Comparison of ENCODE assay signal across 18 cellular contexts in genomic region chr11:116813170-116813569, GRCh38. TPM values are rescaled to one million over a fixed set of nuclear protein-coding genes. Genes with fewer than 3 reads are reported as not detected.
DNase-seq lines count a peak whose midpoint lies in the region; ATAC-seq, FAIRE-seq and TF ChIP-seq lines count a peak whose summit lies in the region.
"Had no signal": no experiment of that assay in that cellular context is flagged by ENCODE, and none has a peak within 500 bp of the region (broad histone marks: within the 10 kb centered on the region; RNA-seq: fewer than 3 reads in every experiment).

No MANE protein-coding gene starts in this region.

- H3K27ac Mint-ChIP-seq in Caco-2 (ENCODE audit: unreplicated experiment): peak overlapping the region; percentile 71
- H3K27ac Mint-ChIP-seq: CD4-positive, CD25-positive, alpha-beta regulatory T cell; H9 had no signal

- H3K36me3 ChIP-seq in Caco-2 (ENCODE audit: control insufficient read depth, insufficient read depth, low read length) (no peaks in the 10 kb centered on the region), Peyer's patch (no peaks in the 10 kb centered on the region), HepG2 (replicated peaks in 1 of 2; ENCODE audit: control insufficient read depth in 1 of 2, insufficient read depth in 2 of 2, low read length in 2 of 2) (no peaks in the 10 kb centered on the region), small intestine (ENCODE audit: control insufficient read depth in 2 of 2, insufficient read depth in 2 of 2, low read length in 2 of 2) (no peaks in the 10 kb centered on the region)
- H3K36me3 ChIP-seq: BLaER1 treated with 17β-estradiol and CSF1 and Interleukin-3, amounts not matched to agents 10 nM and 100 nM had no signal

- ATAC-seq in HepG2 (no peak), HG03432 (IDR thresholded peaks at IDR 0.05; ENCODE audit: unreplicated experiment) (no peak)
- ATAC-seq: GM12878 had no signal

- 100% methylated on average over 1 of the region's 1 CpG for WGBS in HepG2 (ENCODE audit: low lambda C conversion rate)
- WGBS in small intestine, 3 donors: 72 to 90% (median 84%) methylated on average over 1 of the region's 1 CpG

- TF ChIP-seq CTCF in Caco-2 (IDR thresholded peaks at IDR 0.05; ENCODE audit: insufficient read depth in 1 of 2, low read depth in 1 of 2, low read length in 1 of 2, severe bottlenecking in 1 of 2, unreplicated experiment in 1 of 2) (no peak), Peyer's patch (IDR thresholded peaks at IDR 0.05) (no peak), HepG2 (CRISPR knock-in tag; IDR thresholded peaks at IDR 0.05) (no peak)

- in situ Hi-C loops in HepG2 (cut with HindIII; ENCODE audit: extremely low pct_ligation_motif_present, low pct_unique_long_range_greater_than_20kb): no loop called here

- POLR2A ChIA-PET in Caco-2 (lab: Charles Lee): interaction anchor here (0.8 to 1.1 kb wide), 3 partner anchors 14 to 40 kb away, joined by 3 to 7 read pairs (median 4); partner anchors contain the start of genes BUD13 and ZPR1
- POLR2A ChIA-PET in HepG2 (lab: Yijun Ruan, JAX): interaction anchor here (2.6 to 4.5 kb wide), 4 partner anchors 13 to 24 kb away, joined by 35 to 105 read pairs (median 45); partner anchors contain the start of genes APOA1, APOA4, APOA5 and APOC3

- intact Hi-C loops in Caco-2 (cut with micrococcal nuclease; ENCODE audit: unreplicated experiment) (no loop called here), HepG2 (cut with micrococcal nuclease; ENCODE audit: unreplicated experiment) (no loop called here)

- DNase-seq in Caco-2: no peak
- DNase-seq in Peyer's patch: no peak
- no peak for DNase-seq in HepG2 (ENCODE audit: low spot score)
- no peak for DNase-seq in small intestine
- no peak for DNase-seq in NCI-H69 (lab: John Stamatoyannopoulos, UW)
- DNase-seq in amygdala (lab: John Stamatoyannopoulos, UW): no peak
- no peak for DNase-seq in HTR-8/SVneo (ENCODE audit: insufficient read length, low spot score)
- DNase-seq: ACHN; CD4-positive, CD25-positive, alpha-beta regulatory T cell; DMS79; GOT3; H9; IMR-90 had no signal

- H3K9me3 Mint-ChIP-seq in Caco-2 (ENCODE audit: unreplicated experiment): peaks cover 12% of the 10 kb centered on the region
- H3K9me3 Mint-ChIP-seq: H9 had no signal

- H3K4me1 Mint-ChIP-seq in Caco-2 (ENCODE audit: low read depth, unreplicated experiment): peaks cover 59% of the 10 kb centered on the region
- H3K4me1 Mint-ChIP-seq: CD4-positive, CD25-positive, alpha-beta regulatory T cell; H9 had no signal

- no peak overlapping the region for H2AFZ ChIP-seq in HepG2 (ENCODE audit: low read length)

- no peaks in the 10 kb centered on the region for H3K79me2 ChIP-seq in HepG2 (ENCODE audit: insufficient read depth, low read length)

- H3K36me3 Mint-ChIP-seq in Caco-2 (ENCODE audit: insufficient read depth, unreplicated experiment): peaks cover 17% of the 10 kb centered on the region
- H3K36me3 Mint-ChIP-seq: CD4-positive, CD25-positive, alpha-beta regulatory T cell had no signal

- H3K4me1 ChIP-seq in Caco-2: peaks cover 65% of the 10 kb centered on the region
- no peaks in the 10 kb centered on the region for H3K4me1 ChIP-seq in Peyer's patch
- H3K4me1 ChIP-seq in HepG2 (ENCODE audit: insufficient read depth, low read length): peaks cover 89% of the 10 kb centered on the region
- H3K4me1 ChIP-seq in small intestine (ENCODE audit: control insufficient read depth in 2 of 2, insufficient read depth in 1 of 2, low read depth in 1 of 2, low read length in 1 of 2): no peaks in the 10 kb centered on the region
- H3K4me1 ChIP-seq: BLaER1 treated with 17β-estradiol and CSF1 and Interleukin-3, amounts not matched to agents 10 nM and 100 nM had no signal

- TF ChIP-seq RAD21 in HepG2 (CRISPR knock-in tag; IDR thresholded peaks at IDR 0.05): no peak

- CTCF ChIA-PET in Caco-2 (lab: Charles Lee) (interaction anchor here (0.9 to 1.5 kb wide), 6 partner anchors 14 to 502 kb away, joined by 3 to 7 read pairs (median 4); partner anchors contain the start of genes BACE1, SIK3 and ZPR1), HepG2 (lab: Yijun Ruan, JAX; ENCODE audit: low intra/inter-chr PET ratio, low total read pairs) (no interaction called here)

- peak overlapping the region; percentile 55 for H3K4me2 ChIP-seq in HepG2 (ENCODE audit: low read depth, low read length)
- H3K4me2 ChIP-seq: BLaER1 treated with 17β-estradiol and CSF1 and Interleukin-3, amounts not matched to agents 10 nM and 100 nM had no signal

- H4K20me1 ChIP-seq in HepG2 (ENCODE audit: insufficient read depth, low read length): no peaks in the 10 kb centered on the region
- H4K20me1 ChIP-seq: BLaER1 treated with 17β-estradiol and CSF1 and Interleukin-3, amounts not matched to agents 10 nM and 100 nM had no signal

- TF ChIP-seq EP300 in HepG2 (IDR thresholded peaks at IDR 0.05; ENCODE audit: low read depth in 2 of 2, low read length in 2 of 2): no peak
- no peak for TF ChIP-seq EP300 in HepG2 (CRISPR knock-in tag; IDR thresholded peaks at IDR 0.05; ENCODE audit: borderline replicate concordance)

- H3K9me3 ChIP-seq in Caco-2 (no peaks in the 10 kb centered on the region; the same call in 1 of the 2 replicates), Peyer's patch (no peaks in the 10 kb centered on the region), HepG2 (ENCODE audit: low read length) (no peaks in the 10 kb centered on the region), small intestine (ENCODE audit: control insufficient read depth, low read depth) (no peaks in the 10 kb centered on the region)
- H3K9me3 ChIP-seq: BLaER1 treated with 17β-estradiol and CSF1 and Interleukin-3, amounts not matched to agents 10 nM and 100 nM had no signal

- H3K4me3 Mint-ChIP-seq in Caco-2 (ENCODE audit: unreplicated experiment): no peak overlapping the region
- H3K4me3 Mint-ChIP-seq: CD4-positive, CD25-positive, alpha-beta regulatory T cell; H9 had no signal

- H3K27ac ChIP-seq in Peyer's patch (peak overlapping the region in 3 of 4 donors; percentile 24 to 90 (median 73)), HepG2 (ENCODE audit: extremely low read length, insufficient read depth, low read length) (peak overlapping the region; percentile 70), small intestine (ENCODE audit: low read depth in 1 of 2, low read length in 1 of 2) (peak overlapping the region; percentile 7 to 79)
- H3K27ac ChIP-seq: BLaER1 treated with 17β-estradiol and CSF1 and Interleukin-3, amounts not matched to agents 10 nM and 100 nM had no signal

- H3K9ac ChIP-seq in HepG2 (ENCODE audit: insufficient read depth, low read depth, low read length): no peak overlapping the region; the same call in 1 of the 2 replicates
- H3K9ac ChIP-seq: BLaER1 treated with 17β-estradiol and CSF1 and Interleukin-3, amounts not matched to agents 10 nM and 100 nM had no signal

- no peaks in the 10 kb centered on the region for H3K27me3 Mint-ChIP-seq in Caco-2 (ENCODE audit: insufficient read depth, unreplicated experiment)
- H3K27me3 Mint-ChIP-seq: CD4-positive, CD25-positive, alpha-beta regulatory T cell had no signal

- no peak overlapping the region for H3K4me3 ChIP-seq in Caco-2 (ENCODE audit: low read depth, low read length)
- no peak overlapping the region for H3K4me3 ChIP-seq in Peyer's patch
- H3K4me3 ChIP-seq in HepG2 (replicated peaks in 1 of 3; ENCODE audit: insufficient read depth in 1 of 3, low read depth in 2 of 3, low read length in 3 of 3): no peak overlapping the region
- no peak overlapping the region for H3K4me3 ChIP-seq in small intestine (ENCODE audit: low read depth in 1 of 2, low read length in 2 of 2)
- H3K4me3 ChIP-seq: BLaER1 treated with 17β-estradiol and CSF1 and Interleukin-3, amounts not matched to agents 10 nM and 100 nM; GM12878 had no signal

- no peak for TF ChIP-seq POLR2A in Peyer's patch (IDR thresholded peaks at IDR 0.05)
- no peak for TF ChIP-seq POLR2A in HepG2 (IDR thresholded peaks at IDR 0.05; ENCODE audit: insufficient read depth in 1 of 2, low read depth in 2 of 2, low read length in 2 of 2)

- FAIRE-seq in HepG2 (lab: Jason Lieb, UNC) (no peak), small intestine (lab: Jason Lieb, UNC) (no peak), HTR-8/SVneo (lab: Jason Lieb, UNC) (no peak)
- FAIRE-seq: GM12878 had no signal

- H3K27me3 ChIP-seq in Caco-2 (replicated peaks; ENCODE audit: control insufficient read depth, insufficient read depth, low read length): no peaks in the 10 kb centered on the region
- no peaks in the 10 kb centered on the region for H3K27me3 ChIP-seq in Peyer's patch
- H3K27me3 ChIP-seq in HepG2 (ENCODE audit: control insufficient read depth in 1 of 2, insufficient read depth in 2 of 2, low read length in 2 of 2): no peaks in the 10 kb centered on the region
- no peaks in the 10 kb centered on the region for H3K27me3 ChIP-seq in small intestine (ENCODE audit: control insufficient read depth in 2 of 2, insufficient read depth in 2 of 2, low read length in 2 of 2)
- H3K27me3 ChIP-seq: BLaER1 treated with 17β-estradiol and CSF1 and Interleukin-3, amounts not matched to agents 10 nM and 100 nM had no signal

- no TSS peak for BruUV-seq in Caco-2 (replicated peaks; lab: Mats Ljungman, UMichigan)
- BruUV-seq in HepG2 (replicated peaks; lab: Mats Ljungman, UMichigan): no TSS peak

RNA-seq across cellular contexts. Expression of gene APOA4, which starts 9.9 kb away (rescaled TPM):
- 1.8 and 3.3 TPM in 2 replicates for total RNA-seq in Caco-2 (2022)
- total RNA-seq in Peyer's patch: over 10,000 TPM in 1 of 4 donors, 1,000 to 10,000 TPM in 2, 100 to 1,000 TPM in 1; 107 to 10,211 (median 6,146) TPM
- 1.8 and 3.8 TPM in 2 replicates for total RNA-seq in HepG2 (2016; rRNA removed; fragmentation: Illumina TruSeq; extraction: Trizol)
- total RNA-seq in HepG2 (2016; cell fraction: cytosol; rRNA removed; fragmentation: Illumina TruSeq; extraction: Trizol; ENCODE audit: low read depth): 1.2 and 2.1 TPM in 2 replicates
- 2.1 and 3.7 TPM in 2 replicates for total RNA-seq in HepG2 (2016; cell fraction: insoluble cytoplasmic fraction; rRNA removed; fragmentation: Illumina TruSeq; extraction: Trizol)
- total RNA-seq in HepG2 (2016; cell fraction: membrane; rRNA removed; fragmentation: Illumina TruSeq; extraction: Trizol): 2.5 and 3.8 TPM in 2 replicates
- 1.5 and 3.9 TPM in 2 replicates for total RNA-seq in HepG2 (2016; cell fraction: nucleus; rRNA removed; fragmentation: Illumina TruSeq; extraction: Trizol)
- polyA plus RNA-seq in HepG2 (2011; rRNA removed): 7.2 and 11.0 TPM in 2 replicates
- 9.4 and 10.1 TPM in 2 replicates for polyA plus RNA-seq in HepG2 (2011; cell fraction: cytosol; rRNA removed)
- polyA plus RNA-seq in HepG2 (2011; cell fraction: nucleus; rRNA removed): 4.4 and 6.4 TPM in 2 replicates
- polyA plus RNA-seq in HepG2 (2012): 5.7 and 7.6 TPM in 2 replicates
- 1.8 and 2.4 TPM in 2 replicates for polyA plus RNA-seq in HepG2 (2016; cell fraction: cytosol; fragmentation: Illumina TruSeq; extraction: Trizol; ENCODE audit: low read depth)
- polyA plus RNA-seq in HepG2 (2016; cell fraction: insoluble cytoplasmic fraction; fragmentation: Illumina TruSeq; extraction: Trizol; ENCODE audit: low read depth): 1.6 and 1.8 TPM in 2 replicates
- polyA plus RNA-seq in HepG2 (2016; cell fraction: membrane; fragmentation: Illumina TruSeq; extraction: Trizol; ENCODE audit: low read depth): 2.4 and 3.3 TPM in 2 replicates
- 3.5 and 4.1 TPM in 2 replicates for polyA plus RNA-seq in HepG2 (2016; cell fraction: nucleus; fragmentation: Illumina TruSeq; extraction: Trizol; ENCODE audit: insufficient read depth, low read depth)
- polyA minus RNA-seq in HepG2 (2011; rRNA and poly(A)+ RNA removed; ENCODE audit: low replicate concordance): 4.4 TPM in 1 of 2 replicates, not detected in the other
- polyA minus RNA-seq in HepG2 (2011; cell fraction: cytosol; rRNA and poly(A)+ RNA removed): 2.5 and 3.2 TPM in 2 replicates
- polyA minus RNA-seq in HepG2 (2011; cell fraction: nucleus; rRNA and poly(A)+ RNA removed): 0.77 and 1.6 TPM in 2 replicates
- 1,000 to 10,000 TPM in 2 of 3 donors, 100 to 1,000 TPM in 1; 338 to 9,049 (median 8,594) TPM for polyA plus RNA-seq in small intestine
- total RNA-seq: A172; CD4-positive, CD25-positive, alpha-beta regulatory T cell; G401; GM12878; H9; IMR-90 had no signal
- polyA plus RNA-seq: CD4-positive, CD25-positive, alpha-beta regulatory T cell; GM12878; IMR-90 had no signal

RNA-seq across cellular contexts. Expression of gene APOC3, which starts 16.5 kb away (rescaled TPM):
- total RNA-seq in Caco-2 (2022): 103 and 128 TPM in 2 replicates
- total RNA-seq in Peyer's patch: over 10,000 TPM in 1 of 4 donors, 1,000 to 10,000 TPM in 2, 100 to 1,000 TPM in 1; 276 to 11,857 (median 5,024) TPM
- 179 and 314 TPM in 2 replicates for total RNA-seq in HepG2 (2016; rRNA removed; fragmentation: Illumina TruSeq; extraction: Trizol)
- total RNA-seq in HepG2 (2016; cell fraction: cytosol; rRNA removed; fragmentation: Illumina TruSeq; extraction: Trizol; ENCODE audit: low read depth): 470 and 617 TPM in 2 replicates
- total RNA-seq in HepG2 (2016; cell fraction: insoluble cytoplasmic fraction; rRNA removed; fragmentation: Illumina TruSeq; extraction: Trizol): 191 and 310 TPM in 2 replicates
- 250 and 324 TPM in 2 replicates for total RNA-seq in HepG2 (2016; cell fraction: membrane; rRNA removed; fragmentation: Illumina TruSeq; extraction: Trizol)
- 211 and 238 TPM in 2 replicates for total RNA-seq in HepG2 (2016; cell fraction: nucleus; rRNA removed; fragmentation: Illumina TruSeq; extraction: Trizol)
- polyA plus RNA-seq in HepG2 (2011; rRNA removed): 687 and 1,005 TPM in 2 replicates
- 944 and 988 TPM in 2 replicates for polyA plus RNA-seq in HepG2 (2011; cell fraction: cytosol; rRNA removed)
- 255 and 392 TPM in 2 replicates for polyA plus RNA-seq in HepG2 (2011; cell fraction: nucleus; rRNA removed)
- 921 and 1,213 TPM in 2 replicates for polyA plus RNA-seq in HepG2 (2012)
- 724 and 925 TPM in 2 replicates for polyA plus RNA-seq in HepG2 (2016; cell fraction: cytosol; fragmentation: Illumina TruSeq; extraction: Trizol; ENCODE audit: low read depth)
- 243 and 253 TPM in 2 replicates for polyA plus RNA-seq in HepG2 (2016; cell fraction: insoluble cytoplasmic fraction; fragmentation: Illumina TruSeq; extraction: Trizol; ENCODE audit: low read depth)
- polyA plus RNA-seq in HepG2 (2016; cell fraction: membrane; fragmentation: Illumina TruSeq; extraction: Trizol; ENCODE audit: low read depth): 332 and 399 TPM in 2 replicates
- 479 and 488 TPM in 2 replicates for polyA plus RNA-seq in HepG2 (2016; cell fraction: nucleus; fragmentation: Illumina TruSeq; extraction: Trizol; ENCODE audit: insufficient read depth, low read depth)
- 493 TPM in 1 of 2 replicates, not detected in the other for polyA minus RNA-seq in HepG2 (2011; rRNA and poly(A)+ RNA removed; ENCODE audit: low replicate concordance)
- polyA minus RNA-seq in HepG2 (2011; cell fraction: cytosol; rRNA and poly(A)+ RNA removed): 182 and 185 TPM in 2 replicates
- 38.8 and 66.1 TPM in 2 replicates for polyA minus RNA-seq in HepG2 (2011; cell fraction: nucleus; rRNA and poly(A)+ RNA removed)
- over 10,000 TPM in 1 of 3 donors, 1,000 to 10,000 TPM in 1, 100 to 1,000 TPM in 1; 273 to 10,182 (median 4,196) TPM for polyA plus RNA-seq in small intestine
- total RNA-seq: A172; CD4-positive, CD25-positive, alpha-beta regulatory T cell; G401; H9; IMR-90 had no signal
- polyA plus RNA-seq: CD4-positive, CD25-positive, alpha-beta regulatory T cell; GM12878; IMR-90 had no signal

RNA-seq across cellular contexts. Expression of gene APOA5, which starts 21.5 kb away (rescaled TPM):
- total RNA-seq in Caco-2 (2022) (1.5 and 2.5 TPM in 2 replicates), Peyer's patch (1 to 10 TPM in 2 of 4 donors, not detected in 2; 2.8 to 3.2 TPM), HepG2 (2016; rRNA removed; fragmentation: Illumina TruSeq; extraction: Trizol) (21.9 and 49.1 TPM in 2 replicates)
- 4.6 and 4.7 TPM in 2 replicates for total RNA-seq in HepG2 (2016; cell fraction: cytosol; rRNA removed; fragmentation: Illumina TruSeq; extraction: Trizol; ENCODE audit: low read depth)
- 16.8 and 55.7 TPM in 2 replicates for total RNA-seq in HepG2 (2016; cell fraction: insoluble cytoplasmic fraction; rRNA removed; fragmentation: Illumina TruSeq; extraction: Trizol)
- 7.4 and 9.8 TPM in 2 replicates for total RNA-seq in HepG2 (2016; cell fraction: membrane; rRNA removed; fragmentation: Illumina TruSeq; extraction: Trizol)
- total RNA-seq in HepG2 (2016; cell fraction: nucleus; rRNA removed; fragmentation: Illumina TruSeq; extraction: Trizol): 41.1 and 46.7 TPM in 2 replicates
- polyA plus RNA-seq in HepG2 (2011; rRNA removed) (44.0 and 61.4 TPM in 2 replicates), small intestine (under 1 TPM in 1 of 3 donors, not detected in 2; 0.22 TPM)
- 50.5 and 63.0 TPM in 2 replicates for polyA plus RNA-seq in HepG2 (2011; cell fraction: cytosol; rRNA removed)
- polyA plus RNA-seq in HepG2 (2011; cell fraction: nucleus; rRNA removed): 48.8 and 51.3 TPM in 2 replicates
- 32.9 and 35.6 TPM in 2 replicates for polyA plus RNA-seq in HepG2 (2012)
- polyA plus RNA-seq in HepG2 (2016; cell fraction: cytosol; fragmentation: Illumina TruSeq; extraction: Trizol; ENCODE audit: low read depth): 3.5 and 4.1 TPM in 2 replicates
- polyA plus RNA-seq in HepG2 (2016; cell fraction: insoluble cytoplasmic fraction; fragmentation: Illumina TruSeq; extraction: Trizol; ENCODE audit: low read depth): 17.4 and 19.7 TPM in 2 replicates
- polyA plus RNA-seq in HepG2 (2016; cell fraction: membrane; fragmentation: Illumina TruSeq; extraction: Trizol; ENCODE audit: low read depth): 5.1 and 6.3 TPM in 2 replicates
- 67.2 and 70.6 TPM in 2 replicates for polyA plus RNA-seq in HepG2 (2016; cell fraction: nucleus; fragmentation: Illumina TruSeq; extraction: Trizol; ENCODE audit: insufficient read depth, low read depth)
- 37.9 TPM in 1 of 2 replicates, not detected in the other for polyA minus RNA-seq in HepG2 (2011; rRNA and poly(A)+ RNA removed; ENCODE audit: low replicate concordance)
- 21.8 and 26.5 TPM in 2 replicates for polyA minus RNA-seq in HepG2 (2011; cell fraction: cytosol; rRNA and poly(A)+ RNA removed)
- polyA minus RNA-seq in HepG2 (2011; cell fraction: nucleus; rRNA and poly(A)+ RNA removed): 24.4 and 25.6 TPM in 2 replicates
- total RNA-seq: A172; CD4-positive, CD25-positive, alpha-beta regulatory T cell; G401; IMR-90 had no signal
- polyA plus RNA-seq: CD4-positive, CD25-positive, alpha-beta regulatory T cell; GM12878; IMR-90 had no signal

RNA-seq across cellular contexts. Expression of gene APOA1, which starts 24.3 kb away (rescaled TPM):
- total RNA-seq in Caco-2 (2022): 872 and 913 TPM in 2 replicates
- total RNA-seq in Peyer's patch: 1,000 to 10,000 TPM in 3 of 4 donors, 10 to 100 TPM in 1; 42.9 to 6,445 (median 3,046) TPM
- 2,184 and 5,485 TPM in 2 replicates for total RNA-seq in HepG2 (2016; rRNA removed; fragmentation: Illumina TruSeq; extraction: Trizol)
- 1,658 and 1,910 TPM in 2 replicates for total RNA-seq in HepG2 (2016; cell fraction: cytosol; rRNA removed; fragmentation: Illumina TruSeq; extraction: Trizol; ENCODE audit: low read depth)
- 2,147 and 5,523 TPM in 2 replicates for total RNA-seq in HepG2 (2016; cell fraction: insoluble cytoplasmic fraction; rRNA removed; fragmentation: Illumina TruSeq; extraction: Trizol)
- total RNA-seq in HepG2 (2016; cell fraction: membrane; rRNA removed; fragmentation: Illumina TruSeq; extraction: Trizol): 1,317 and 1,654 TPM in 2 replicates
- total RNA-seq in HepG2 (2016; cell fraction: nucleus; rRNA removed; fragmentation: Illumina TruSeq; extraction: Trizol): 3,708 and 4,228 TPM in 2 replicates
- 1,973 and 2,476 TPM in 2 replicates for polyA plus RNA-seq in HepG2 (2011; rRNA removed)
- 3,263 and 3,859 TPM in 2 replicates for polyA plus RNA-seq in HepG2 (2011; cell fraction: cytosol; rRNA removed)
- 1,542 and 1,981 TPM in 2 replicates for polyA plus RNA-seq in HepG2 (2011; cell fraction: nucleus; rRNA removed)
- 3,117 and 3,837 TPM in 2 replicates for polyA plus RNA-seq in HepG2 (2012)
- polyA plus RNA-seq in HepG2 (2016; cell fraction: cytosol; fragmentation: Illumina TruSeq; extraction: Trizol; ENCODE audit: low read depth): 1,826 and 2,113 TPM in 2 replicates
- polyA plus RNA-seq in HepG2 (2016; cell fraction: insoluble cytoplasmic fraction; fragmentation: Illumina TruSeq; extraction: Trizol; ENCODE audit: low read depth): 1,773 and 1,785 TPM in 2 replicates
- polyA plus RNA-seq in HepG2 (2016; cell fraction: membrane; fragmentation: Illumina TruSeq; extraction: Trizol; ENCODE audit: low read depth): 1,154 and 1,399 TPM in 2 replicates
- 5,783 and 6,817 TPM in 2 replicates for polyA plus RNA-seq in HepG2 (2016; cell fraction: nucleus; fragmentation: Illumina TruSeq; extraction: Trizol; ENCODE audit: insufficient read depth, low read depth)
- polyA minus RNA-seq in HepG2 (2011; rRNA and poly(A)+ RNA removed; ENCODE audit: low replicate concordance): 0.49 and 910 TPM in 2 replicates
- polyA minus RNA-seq in HepG2 (2011; cell fraction: cytosol; rRNA and poly(A)+ RNA removed): 1,155 and 1,457 TPM in 2 replicates
- 210 and 319 TPM in 2 replicates for polyA minus RNA-seq in HepG2 (2011; cell fraction: nucleus; rRNA and poly(A)+ RNA removed)
- polyA plus RNA-seq in small intestine: over 10,000 TPM in 2 of 3 donors, 10 to 100 TPM in 1; 62.3 to 22,236 (median 10,383) TPM
- total RNA-seq: A172; CD4-positive, CD25-positive, alpha-beta regulatory T cell; G401 had no signal

RNA-seq across cellular contexts. Expression of gene ZPR1, which starts 25.3 kb away (rescaled TPM):
- 168 and 194 TPM in 2 replicates for total RNA-seq in Caco-2 (2022)
- total RNA-seq in Peyer's patch: 10 to 100 TPM; 17.0 to 52.6 (median 32.5) TPM
- 79.3 and 102 TPM in 2 replicates for total RNA-seq in HepG2 (2016; rRNA removed; fragmentation: Illumina TruSeq; extraction: Trizol)
- 37.7 and 41.8 TPM in 2 replicates for total RNA-seq in HepG2 (2016; cell fraction: cytosol; rRNA removed; fragmentation: Illumina TruSeq; extraction: Trizol; ENCODE audit: low read depth)
- 81.1 and 95.0 TPM in 2 replicates for total RNA-seq in HepG2 (2016; cell fraction: insoluble cytoplasmic fraction; rRNA removed; fragmentation: Illumina TruSeq; extraction: Trizol)
- 74.2 and 83.3 TPM in 2 replicates for total RNA-seq in HepG2 (2016; cell fraction: membrane; rRNA removed; fragmentation: Illumina TruSeq; extraction: Trizol)
- total RNA-seq in HepG2 (2016; cell fraction: nucleus; rRNA removed; fragmentation: Illumina TruSeq; extraction: Trizol): 52.5 and 60.5 TPM in 2 replicates
- polyA plus RNA-seq in HepG2 (2011; rRNA removed): 40.0 and 45.2 TPM in 2 replicates
- polyA plus RNA-seq in HepG2 (2011; cell fraction: cytosol; rRNA removed): 31.7 and 43.5 TPM in 2 replicates
- polyA plus RNA-seq in HepG2 (2011; cell fraction: nucleus; rRNA removed): 34.9 and 46.0 TPM in 2 replicates
- 28.2 and 35.4 TPM in 2 replicates for polyA plus RNA-seq in HepG2 (2012)
- polyA plus RNA-seq in HepG2 (2016; cell fraction: cytosol; fragmentation: Illumina TruSeq; extraction: Trizol; ENCODE audit: low read depth): 55.3 and 55.7 TPM in 2 replicates
- polyA plus RNA-seq in HepG2 (2016; cell fraction: insoluble cytoplasmic fraction; fragmentation: Illumina TruSeq; extraction: Trizol; ENCODE audit: low read depth): 104 and 107 TPM in 2 replicates
- polyA plus RNA-seq in HepG2 (2016; cell fraction: membrane; fragmentation: Illumina TruSeq; extraction: Trizol; ENCODE audit: low read depth): 67.7 and 70.1 TPM in 2 replicates
- 88.0 and 94.3 TPM in 2 replicates for polyA plus RNA-seq in HepG2 (2016; cell fraction: nucleus; fragmentation: Illumina TruSeq; extraction: Trizol; ENCODE audit: insufficient read depth, low read depth)
- 25.2 and 35.9 TPM in 2 replicates for polyA minus RNA-seq in HepG2 (2011; rRNA and poly(A)+ RNA removed; ENCODE audit: low replicate concordance)
- polyA minus RNA-seq in HepG2 (2011; cell fraction: cytosol; rRNA and poly(A)+ RNA removed): 28.7 and 36.5 TPM in 2 replicates
- 64.4 and 81.6 TPM in 2 replicates for polyA minus RNA-seq in HepG2 (2011; cell fraction: nucleus; rRNA and poly(A)+ RNA removed)
- 10 to 100 TPM; 24.5 to 29.1 (median 27.3) TPM for polyA plus RNA-seq in small intestine

Comparison
In these comparisons a context has a peak if more than half of its experiments do, and no peak if none do; other contexts are left out.
1. RNA of gene APOA4, which starts 9.9 kb away (total RNA-seq): 107 to 10,211 TPM in Peyer's patch; 1.2 to 3.9 TPM in HepG2 and 1.8 to 3.3 TPM in Caco-2; every median in the first group is over 10 times any median in the second.
2. Peak in every context shown above with its lines, with median percentiles within 50 percentile points of each other: H3K27ac ChIP-seq.